1 cellular context compared by ENCODE assay signal in genomic region chr20:62745279-62745958, GRCh38.
TF ChIP-seq lines count a peak whose summit lies in the region.

No MANE protein-coding gene starts in this region.

TF ChIP-seq in IMR-90, 13 proteins besides CTCF, POLR2A, EP300 and RAD21:
- TF ChIP-seq CEBPB (IDR thresholded peaks at IDR 0.05; ENCODE audit: low read depth, low read length) (no peak), USF2 (IDR thresholded peaks at IDR 0.05; ENCODE audit: low read depth, low read length) (no peak), ELK1 (IDR thresholded peaks at IDR 0.05; ENCODE audit: borderline replicate concordance, low read depth, low read length) (no peak), CHD1 (IDR thresholded peaks at IDR 0.05; ENCODE audit: low read depth, low read length) (no peak), MAZ (IDR thresholded peaks at IDR 0.05; ENCODE audit: borderline replicate concordance, low read depth, low read length) (no peak)
TF ChIP-seq in IMR-90: peak in this region for 0.
